Comparison of ENCODE assay signal across 8 cellular contexts in the genomic region with DNA sequence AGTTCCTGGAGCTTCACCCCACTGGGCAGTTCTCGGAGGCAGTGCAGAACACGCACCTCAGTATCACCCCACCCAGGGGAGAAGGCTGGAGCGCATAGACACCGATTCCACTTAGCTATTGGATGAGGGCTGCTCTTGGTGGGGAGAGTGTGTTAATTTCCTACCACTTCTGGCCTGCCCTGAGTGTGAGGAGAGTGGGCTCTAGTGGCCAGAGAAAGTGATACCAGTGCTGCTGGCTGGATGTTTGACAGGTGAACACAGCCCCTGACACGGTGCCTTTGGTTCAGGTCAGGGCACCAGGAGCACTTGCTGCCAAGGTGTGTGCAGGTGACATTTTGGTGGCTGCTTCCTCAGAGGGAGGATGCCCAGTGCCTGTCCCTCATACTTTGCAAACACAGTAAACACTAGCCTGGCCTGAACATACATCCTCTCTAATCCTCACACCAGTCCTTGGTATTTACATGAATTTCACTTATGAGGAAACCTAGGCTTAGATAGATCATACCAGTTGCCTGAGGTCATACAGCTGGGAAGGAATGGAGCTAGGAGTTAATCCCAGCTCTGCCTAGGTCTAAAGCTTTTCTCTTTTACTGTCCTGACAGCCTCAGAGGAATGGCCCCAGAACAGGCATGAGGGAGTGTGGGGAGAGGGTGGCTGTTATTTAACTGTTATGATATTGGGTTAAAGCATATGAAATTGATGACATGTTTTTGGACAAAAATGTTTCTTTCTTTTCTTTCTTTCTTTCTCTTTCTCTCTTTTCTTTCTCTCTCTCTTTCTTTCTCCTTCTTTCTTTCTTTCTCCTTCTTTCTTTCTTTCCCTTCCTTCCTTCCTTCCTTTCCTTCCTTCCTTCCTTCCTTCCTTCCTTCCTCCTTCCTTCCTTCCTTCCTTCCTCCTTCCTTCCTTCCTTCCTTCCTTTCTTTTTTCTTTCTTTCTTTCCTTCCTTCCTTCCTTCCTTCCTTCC. TPM values are rescaled to one million over a fixed set of nuclear protein-coding genes. Genes with fewer than 3 reads are reported as not detected.
A peak's percentile ranks its signal among the peaks of the same experiment; 100 is the strongest.
DNase-seq lines count a peak whose midpoint lies in the region; ATAC-seq, FAIRE-seq and TF ChIP-seq lines count a peak whose summit lies in the region.

No MANE protein-coding gene starts in this region.

- intact Hi-C loops in CD14-positive monocyte (cut with micrococcal nuclease), result loop anchor here in 1 of 2 donors (5.0 kb wide), 1 partner anchor 33 kb away; no protein-coding TSS in a partner anchor
- intact Hi-C loops in activated CD8-positive, alpha-beta T cell treated with anti-CD3 and anti-CD28 coated beads for 36 hours (cut with micrococcal nuclease), result no loop called here

- peak; percentile 69 for DNase-seq in CD14-positive monocyte (ENCODE audit: low spot score)
- DNase-seq in GM12891 (ENCODE audit: insufficient read length, low spot score), result no peak
- DNase-seq in MG63, result peak; percentile 23
- peak; percentile 49 for DNase-seq in activated CD8-positive, alpha-beta T cell treated with anti-CD3 and anti-CD28 coated beads for 36 hours
- DNase-seq in kidney epithelial cell (ENCODE audit: low read depth), result no peak
- no peak for DNase-seq in NCI-H2227 treated with DMSO at 0.1 percent for 48 hours (lab: John Stamatoyannopoulos, UW)

- peaks cover 28% of the 10 kb centered on the region for H3K4me1 Mint-ChIP-seq in CD14-positive monocyte
- H3K4me1 Mint-ChIP-seq in activated CD8-positive, alpha-beta T cell treated with anti-CD3 and anti-CD28 coated beads for 36 hours (ENCODE audit: low read depth), result peaks cover 30% of the 10 kb centered on the region

- POLR2A ChIA-PET in activated CD8-positive, alpha-beta T cell treated with anti-CD3 and anti-CD28 coated beads for 36 hours (lab: Charles Lee), result interaction anchor here (1.0 kb wide), 1 partner anchor 138 kb away, joined by 4 read pairs; no protein-coding TSS in a partner anchor

- no peaks in the 10 kb centered on the region for H3K9me3 ChIP-seq in MG63

- FAIRE-seq in GM12891 (lab: Jason Lieb, UNC), result peak; percentile 90

- TF ChIP-seq CTCF in CD14-positive monocyte (IDR thresholded peaks at IDR 0.05) (peak; percentile 73), kidney epithelial cell (IDR thresholded peaks at IDR 0.05; ENCODE audit: insufficient read depth, low read length, poor library complexity, severe bottlenecking) (peak; percentile 38)
- TF ChIP-seq CTCF in activated CD8-positive, alpha-beta T cell treated with anti-CD3 and anti-CD28 coated beads for 36 hours (IDR thresholded peaks at IDR 0.05), result peak; percentile 27

- H3K9me3 Mint-ChIP-seq in CD14-positive monocyte, result peaks cover 0 to 8% (median 0%) of the 10 kb centered on the region in 7 donors
- H3K9me3 Mint-ChIP-seq in activated CD8-positive, alpha-beta T cell treated with anti-CD3 and anti-CD28 coated beads for 36 hours, result no peaks in the 10 kb centered on the region

- peaks cover 31 to 44% of the 10 kb centered on the region in 2 donors for H3K36me3 Mint-ChIP-seq in CD14-positive monocyte
- no peaks in the 10 kb centered on the region for H3K36me3 Mint-ChIP-seq in activated CD8-positive, alpha-beta T cell treated with anti-CD3 and anti-CD28 coated beads for 36 hours (ENCODE audit: low read depth)

- H3K27me3 Mint-ChIP-seq in CD14-positive monocyte (ENCODE audit: low read depth in 3 of 3), result peaks cover 0 to 6% (median 0%) of the 10 kb centered on the region in 3 donors
- H3K27me3 Mint-ChIP-seq in activated CD8-positive, alpha-beta T cell treated with anti-CD3 and anti-CD28 coated beads for 36 hours, result peaks cover 2% of the 10 kb centered on the region

- peak overlapping the region in 6 of 7 donors; percentile 6 to 83 (median 54) for H3K27ac Mint-ChIP-seq in CD14-positive monocyte
- no peak overlapping the region for H3K27ac Mint-ChIP-seq in activated CD8-positive, alpha-beta T cell treated with anti-CD3 and anti-CD28 coated beads for 36 hours

- no peak for TF ChIP-seq POLR2A in GM12891 (IDR thresholded peaks at IDR 0.05; ENCODE audit: low read depth, low read length)

- ATAC-seq in activated CD8-positive, alpha-beta T cell treated with anti-CD3 and anti-CD28 coated beads for 36 hours, result peak; percentile 79
- ATAC-seq in GM18873 (IDR thresholded peaks at IDR 0.05; ENCODE audit: low FRiP score, unreplicated experiment), result no peak
- ATAC-seq in HG02852 (IDR thresholded peaks at IDR 0.05; ENCODE audit: unreplicated experiment), result no peak

- H3K4me3 Mint-ChIP-seq in CD14-positive monocyte, result no peak overlapping the region
- no peak overlapping the region for H3K4me3 Mint-ChIP-seq in activated CD8-positive, alpha-beta T cell treated with anti-CD3 and anti-CD28 coated beads for 36 hours

- H3K27me3 ChIP-seq in MG63 (peaks cover 25% of the 10 kb centered on the region), kidney epithelial cell (ENCODE audit: control insufficient read depth, insufficient read depth, low read length) (peaks cover 34% of the 10 kb centered on the region)

- H3K4me3 ChIP-seq in MG63 (no peak overlapping the region), kidney epithelial cell (ENCODE audit: low read depth, low read length) (no peak overlapping the region)

- CTCF ChIA-PET in activated CD8-positive, alpha-beta T cell treated with anti-CD3 and anti-CD28 coated beads for 36 hours (lab: Charles Lee), result interaction anchor here (0.6 to 1.4 kb wide), 6 partner anchors 27 to 177 kb away, joined by 3 to 6 read pairs (median 3); partner anchors contain the start of gene ZNF843

- H3K36me3 ChIP-seq in MG63, result no peaks in the 10 kb centered on the region
- H3K36me3 ChIP-seq in kidney epithelial cell (ENCODE audit: control insufficient read depth, insufficient read depth, low read length), result no peaks in the 10 kb centered on the region

TF ChIP-seq in GM12891, 5 proteins besides CTCF, POLR2A, EP300 and RAD21:
- TF ChIP-seq POU2F2 (IDR thresholded peaks at IDR 0.05; ENCODE audit: low read depth, low read length) (no peak), POLR2AphosphoS5 (IDR thresholded peaks at IDR 0.05; ENCODE audit: low read depth, low read length) (no peak), PAX5 (IDR thresholded peaks at IDR 0.05; ENCODE audit: insufficient read depth, low read length, severe bottlenecking) (no peak), TAF1 (IDR thresholded peaks at IDR 0.05; ENCODE audit: low read depth, low read length) (no peak), SPI1 (IDR thresholded peaks at IDR 0.05; ENCODE audit: low read depth, low read length) (no peak)

RNA-seq across cellular contexts. Expression of gene ITGAX, which starts 21.0 kb away (rescaled TPM):
- 10 to 100 TPM; 40.7 to 71.3 TPM for polyA plus RNA-seq in CD14-positive monocyte
- polyA plus RNA-seq in GM12891 (2012; ENCODE audit: low read depth, missing spikeins), result 4.5 TPM
- total RNA-seq in MG63 (2014; rRNA removed; shearing (Covaris generic); ENCODE audit: low replicate concordance), result 0.46 TPM in 1 of 2 replicates, not detected in the other
- 1 to 10 TPM; 4.4 to 5.4 TPM for total RNA-seq in activated CD8-positive, alpha-beta T cell treated with anti-CD3 and anti-CD28 coated beads for 36 hours
- total RNA-seq in kidney epithelial cell, result 0.04 and 0.14 TPM in 2 replicates

RNA-seq across cellular contexts. Expression of gene ITGAD, which starts 59.2 kb away (rescaled TPM):
- not detected for polyA plus RNA-seq in CD14-positive monocyte
- polyA plus RNA-seq in GM12891 (2012; ENCODE audit: low read depth, missing spikeins), result not detected
- not detected in 2 replicates for total RNA-seq in MG63 (2014; rRNA removed; shearing (Covaris generic); ENCODE audit: low replicate concordance)
- not detected for total RNA-seq in activated CD8-positive, alpha-beta T cell treated with anti-CD3 and anti-CD28 coated beads for 36 hours
- not detected in 2 replicates for total RNA-seq in kidney epithelial cell

Comparison
In these comparisons a context has a peak if more than half of its experiments do, and no peak if none do; other contexts are left out.
1. DNase-seq: peak in CD14-positive monocyte (single experiment), MG63 (single experiment) and activated CD8-positive, alpha-beta T cell treated with anti-CD3 and anti-CD28 coated beads for 36 hours (single experiment); none in GM12891 (single experiment), kidney epithelial cell (single experiment) and NCI-H2227 treated with DMSO at 0.1 percent for 48 hours (single experiment).
2. Peak in every context shown above with its lines, with median percentiles within 50 percentile points of each other: CTCF ChIP-seq.